Comparison of ENCODE assay signal across 15 cellular contexts in genomic region chr16:88444826-88445582, GRCh38.
"Had no signal": no experiment of that assay in that cellular context is flagged by ENCODE, and none has a peak within 500 bp of the region (broad histone marks: within the 10 kb centered on the region; RNA-seq: fewer than 3 reads in every experiment).

No MANE protein-coding gene starts in this region.

- H3K36me3 ChIP-seq: brain microvascular endothelial cell, gastrocnemius medialis, heart left ventricle, tibial artery had no signal

- H3K4me3 ChIP-seq: gastrocnemius medialis, heart left ventricle, tibial artery had no signal

- H3K27ac ChIP-seq: brain microvascular endothelial cell, gastrocnemius medialis, heart left ventricle, tibial artery had no signal

- ATAC-seq: activated CD4-positive, CD25-positive, alpha-beta regulatory T cell treated with anti-CD3 and anti-CD28 coated beads, Interleukin-2, amount 50 U/mL, for 24 hours; gastrocnemius medialis; heart left ventricle; natural killer cell treated with Interleukin-12 subunit alpha and Interleukin-12 subunit beta and Interleukin-15 and Interleukin-18, amount 100 ng/mL, for 72 hours had no signal

- H3K4me1 ChIP-seq: gastrocnemius medialis had no signal

- DNase-seq: activated CD4-positive, alpha-beta T cell treated with anti-CD3 and anti-CD28 coated beads, Interleukin-2, amount 50 U/mL, for 1 hour; activated CD8-positive, alpha-beta memory T cell treated with anti-CD3 and anti-CD28 coated beads for 24 hours; activated gamma-delta T cell treated with Interleukin-2 at 50 U/mL for 16 hours; amniotic stem cell; brain microvascular endothelial cell; effector memory CD4-positive, alpha-beta T cell; gastrocnemius medialis; heart left ventricle; nucleus accumbens; posterior cingulate gyrus; stimulated activated CD4-positive, alpha-beta T cell treated with anti-CD3 and anti-CD28 coated beads, Interleukin-2, amount 100 ng/mL, for 48 hours; stimulated activated naive CD4-positive, alpha-beta T cell; tibial artery had no signal

- H3K27me3 ChIP-seq: brain microvascular endothelial cell, gastrocnemius medialis had no signal

- H3K9me3 ChIP-seq: gastrocnemius medialis, heart left ventricle, tibial artery had no signal
